In the genomic region with DNA sequence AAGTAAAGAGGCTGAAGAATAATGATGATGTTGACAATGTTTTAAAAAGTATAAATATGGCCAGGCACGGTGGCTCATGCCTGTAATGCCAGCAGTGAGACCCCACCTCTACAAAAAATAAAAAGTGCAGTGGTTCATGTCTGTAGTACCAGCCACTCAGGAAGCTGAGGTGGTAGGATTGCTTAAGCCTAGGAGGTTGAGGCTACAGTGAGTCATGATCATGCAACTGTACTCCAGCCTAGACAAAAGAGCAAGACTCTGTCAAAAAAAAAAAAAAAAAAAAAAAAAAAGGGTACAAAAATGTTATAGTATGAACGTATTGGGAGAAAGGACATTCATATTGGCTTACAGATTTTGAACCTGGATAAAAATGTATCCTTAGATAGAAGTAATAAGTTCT, we compare ENCODE assay signal across 22 cellular contexts.
"Had no signal": no experiment of that assay in that cellular context is flagged by ENCODE, and none has a peak within 500 bp of the region (broad histone marks: within the 10 kb centered on the region; RNA-seq: fewer than 3 reads in every experiment).

No MANE protein-coding gene starts in this region.

- H3K4me3 Mint-ChIP-seq: activated CD4-positive, alpha-beta T cell treated with anti-CD3 and anti-CD28 coated beads, Interleukin-2, amount 10 ng/mL, durations not matched to agents 7 days and 5 days; activated CD8-positive, alpha-beta T cell treated with anti-CD3 and anti-CD28 coated beads, Interleukin-2, amount 10 ng/mL, durations not matched to agents 7 days and 5 days; activated naive CD4-positive, alpha-beta T cell treated with anti-CD3 and anti-CD28 coated beads, Interleukin-2, amount 10 ng/mL, durations not matched to agents 7 days and 5 days; activated naive CD8-positive, alpha-beta T cell treated with anti-CD3 and anti-CD28 coated beads, Interleukin-2, amount 50 U/mL, for 24 hours; activated T-cell treated with anti-CD3 and anti-CD28 coated beads, Interleukin-2, amount 50 U/mL, for 4 hours; central memory CD8-positive, alpha-beta T cell; natural killer cell; type B pancreatic cell had no signal

- H3K4me1 Mint-ChIP-seq: activated CD4-positive, alpha-beta T cell treated with anti-CD3 and anti-CD28 coated beads, Interleukin-2, amount 10 ng/mL, durations not matched to agents 7 days and 5 days; activated naive CD4-positive, alpha-beta T cell treated with anti-CD3 and anti-CD28 coated beads, Interleukin-2, amount 10 ng/mL, durations not matched to agents 7 days and 5 days; activated naive CD8-positive, alpha-beta T cell treated with anti-CD3 and anti-CD28 coated beads, Interleukin-2, amount 50 U/mL, for 24 hours; central memory CD8-positive, alpha-beta T cell; natural killer cell had no signal

- H3K36me3 Mint-ChIP-seq: activated naive CD4-positive, alpha-beta T cell treated with anti-CD3 and anti-CD28 coated beads, Interleukin-2, amount 10 ng/mL, durations not matched to agents 7 days and 5 days; type B pancreatic cell had no signal

- H3K9me3 Mint-ChIP-seq: activated CD4-positive, alpha-beta T cell treated with anti-CD3 and anti-CD28 coated beads, Interleukin-2, amount 10 ng/mL, durations not matched to agents 7 days and 5 days; type B pancreatic cell had no signal

- H3K27ac ChIP-seq: esophagus squamous epithelium, pancreas, right lobe of liver, stomach had no signal

- H3K27me3 Mint-ChIP-seq: activated CD4-positive, alpha-beta T cell treated with anti-CD3 and anti-CD28 coated beads, Interleukin-2, amount 10 ng/mL, durations not matched to agents 7 days and 5 days; activated naive CD4-positive, alpha-beta T cell treated with anti-CD3 and anti-CD28 coated beads, Interleukin-2, amount 10 ng/mL, durations not matched to agents 7 days and 5 days; activated naive CD8-positive, alpha-beta T cell treated with anti-CD3 and anti-CD28 coated beads, Interleukin-2, amount 50 U/mL, for 24 hours; central memory CD8-positive, alpha-beta T cell; type B pancreatic cell had no signal

- H3K9me3 ChIP-seq: esophagus squamous epithelium, pancreas, right lobe of liver, stomach had no signal

- DNase-seq: activated CD4-positive, alpha-beta T cell treated with anti-CD3 and anti-CD28 coated beads, Interleukin-2, amount 10 ng/mL, durations not matched to agents 7 days and 5 days; activated CD8-positive, alpha-beta memory T cell treated with anti-CD3 and anti-CD28 coated beads, Interleukin-2, amount 50 U/mL, for 4 hours; activated CD8-positive, alpha-beta T cell treated with anti-CD3 and anti-CD28 coated beads, Interleukin-2, amount 10 ng/mL, durations not matched to agents 7 days and 5 days; activated effector memory CD4-positive, alpha-beta T cell treated with Interleukin-2 at 50 U/mL for 16 hours; activated naive CD4-positive, alpha-beta T cell treated with anti-CD3 and anti-CD28 coated beads, Interleukin-2, amount 10 ng/mL, durations not matched to agents 7 days and 5 days; activated naive CD8-positive, alpha-beta T cell treated with anti-CD3 and anti-CD28 coated beads, Interleukin-2, amount 50 U/mL, for 24 hours; activated T-cell treated with anti-CD3 and anti-CD28 coated beads, Interleukin-2, amount 50 U/mL, for 4 hours; cortex of kidney; esophagus squamous epithelium; foreskin fibroblast; glutamatergic neuron; hippocampal formation; left cardiac atrium; natural killer cell; pancreas; right lobe of liver; stimulated activated CD4-positive, alpha-beta T cell treated with anti-CD3 and anti-CD28 coated beads, Interleukin-4, amount 100 ng/mL, for 1 hour; stomach; T1000 had no signal

- H3K4me3 ChIP-seq: esophagus squamous epithelium, pancreas, right lobe of liver, smooth muscle cell, stomach had no signal

- H3K27ac Mint-ChIP-seq: activated CD4-positive, alpha-beta T cell treated with anti-CD3 and anti-CD28 coated beads, Interleukin-2, amount 10 ng/mL, durations not matched to agents 7 days and 5 days; activated CD8-positive, alpha-beta T cell treated with anti-CD3 and anti-CD28 coated beads, Interleukin-2, amount 10 ng/mL, durations not matched to agents 7 days and 5 days; activated naive CD4-positive, alpha-beta T cell treated with anti-CD3 and anti-CD28 coated beads, Interleukin-2, amount 10 ng/mL, durations not matched to agents 7 days and 5 days; activated naive CD8-positive, alpha-beta T cell treated with anti-CD3 and anti-CD28 coated beads, Interleukin-2, amount 50 U/mL, for 24 hours; natural killer cell; type B pancreatic cell had no signal

- H3K36me3 ChIP-seq: esophagus squamous epithelium, pancreas, right lobe of liver, stomach had no signal

- H3K27me3 ChIP-seq: esophagus squamous epithelium, pancreas, right lobe of liver, stomach had no signal
